Comparison of ENCODE assay signal across 36 cellular contexts in the genomic region with DNA sequence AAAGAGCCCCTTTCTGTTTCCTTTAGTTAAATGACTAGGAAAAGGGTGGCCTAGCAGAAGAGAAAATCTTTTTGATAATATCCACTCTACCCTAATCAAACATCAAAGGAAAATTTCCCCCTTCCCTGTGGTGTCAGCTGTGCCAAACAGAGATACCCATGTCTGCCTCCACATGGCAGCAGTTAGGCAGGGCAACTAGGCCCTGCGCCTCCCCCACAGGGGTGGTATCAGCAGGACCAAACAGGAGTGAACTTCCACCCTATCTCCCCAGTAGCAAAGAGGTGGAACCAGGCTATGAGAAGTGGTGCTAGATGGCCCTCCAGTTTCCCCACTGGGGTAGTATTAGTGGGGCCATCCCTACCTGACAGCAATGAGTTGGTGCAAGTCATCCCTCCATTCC. TPM values are rescaled to one million over a fixed set of nuclear protein-coding genes. Genes with fewer than 3 reads are reported as not detected.
"Had no signal": no experiment of that assay in that cellular context is flagged by ENCODE, and none has a peak within 500 bp of the region (broad histone marks: within the 10 kb centered on the region; RNA-seq: fewer than 3 reads in every experiment).

No MANE protein-coding gene starts in this region.

- ATAC-seq: activated CD4-positive, alpha-beta T cell treated with anti-CD3 and anti-CD28 coated beads for 36 hours; activated CD4-positive, CD25-positive, alpha-beta regulatory T cell treated with anti-CD3 and anti-CD28 coated beads, Interleukin-2, amount 50 U/mL, for 24 hours; activated CD8-positive, alpha-beta memory T cell treated with anti-CD3 and anti-CD28 coated beads, Interleukin-2, amount 10 ng/mL, durations not matched to agents 7 days and 5 days; activated CD8-positive, alpha-beta T cell treated with anti-CD3 and anti-CD28 coated beads, Interleukin-2, amount 10 ng/mL, durations not matched to agents 7 days and 5 days; activated naive CD4-positive, alpha-beta T cell treated with anti-CD3 and anti-CD28 coated beads, Interleukin-2, amount 50 U/mL, for 72 hours; body of pancreas had no signal

- H3K36me3 Mint-ChIP-seq: activated CD8-positive, alpha-beta memory T cell treated with anti-CD3 and anti-CD28 coated beads, Interleukin-2, amount 10 ng/mL, durations not matched to agents 7 days and 5 days; activated naive CD4-positive, alpha-beta T cell treated with anti-CD3 and anti-CD28 coated beads, Interleukin-2, amount 50 U/mL, for 72 hours had no signal

- DNase-seq: activated B cell treated with CpG ODN at 0.5 μM for 24 hours; activated CD4-positive, alpha-beta memory T cell treated with anti-CD3 and anti-CD28 coated beads, Interleukin-2, amount 10 ng/mL, durations not matched to agents 7 days and 5 days; activated CD4-positive, alpha-beta T cell treated with anti-CD3 and anti-CD28 coated beads for 1 hour; activated CD4-positive, alpha-beta T cell treated with anti-CD3 and anti-CD28 coated beads for 36 hours; activated CD4-positive, alpha-beta T cell treated with anti-CD3 and anti-CD28 coated beads for 48 hours; activated CD4-positive, alpha-beta T cell treated with anti-CD3 and anti-CD28 coated beads, Interleukin-2, amount 10 ng/mL, durations not matched to agents 7 days and 5 days; activated CD4-positive, alpha-beta T cell treated with anti-CD3 and anti-CD28 coated beads, Interleukin-2, amount 50 U/mL, for 48 hours; activated CD8-positive, alpha-beta memory T cell treated with anti-CD3 and anti-CD28 coated beads for 24 hours; activated CD8-positive, alpha-beta memory T cell treated with anti-CD3 and anti-CD28 coated beads, Interleukin-2, amount 10 ng/mL, durations not matched to agents 7 days and 5 days; activated CD8-positive, alpha-beta memory T cell treated with anti-CD3 and anti-CD28 coated beads, Interleukin-2, amount 50 U/mL, for 48 hours; activated CD8-positive, alpha-beta T cell treated with anti-CD3 and anti-CD28 coated beads, Interleukin-2, amount 10 ng/mL, durations not matched to agents 7 days and 5 days; activated effector memory CD4-positive, alpha-beta T cell treated with Interleukin-2 at 50 U/mL for 16 hours; activated gamma-delta T cell; activated naive CD4-positive, alpha-beta T cell treated with anti-CD3 and anti-CD28 coated beads for 36 hours; activated naive CD4-positive, alpha-beta T cell treated with anti-CD3 and anti-CD28 coated beads, Interleukin-2, amount 50 U/mL, for 16 hours; activated naive CD8-positive, alpha-beta T cell treated with anti-CD3 and anti-CD28 coated beads for 36 hours; activated T-cell treated with anti-CD3 and anti-CD28 coated beads, Interleukin-2, amount 50 U/mL, for 24 hours; activated T-cell treated with anti-CD3 and anti-CD28 coated beads, Interleukin-2, amount 50 U/mL, for 48 hours; adrenal gland; amniotic stem cell; aorta; body of pancreas; brain microvascular endothelial cell; central memory CD4-positive, alpha-beta T cell; T-helper 2 cell; T-helper 9 cell; WERI-Rb-1 had no signal

- H3K27me3 Mint-ChIP-seq: activated B cell treated with CpG ODN at 0.5 μM for 24 hours; activated CD4-positive, alpha-beta memory T cell treated with anti-CD3 and anti-CD28 coated beads, Interleukin-2, amount 10 ng/mL, durations not matched to agents 7 days and 5 days; activated CD4-positive, alpha-beta T cell treated with anti-CD3 and anti-CD28 coated beads for 36 hours; activated CD4-positive, alpha-beta T cell treated with anti-CD3 and anti-CD28 coated beads, Interleukin-2, amount 10 ng/mL, durations not matched to agents 7 days and 5 days; activated CD8-positive, alpha-beta memory T cell treated with anti-CD3 and anti-CD28 coated beads, Interleukin-2, amount 10 ng/mL, durations not matched to agents 7 days and 5 days; activated naive CD8-positive, alpha-beta T cell treated with anti-CD3 and anti-CD28 coated beads for 36 hours had no signal

- H3K27ac Mint-ChIP-seq: activated B cell treated with CpG ODN at 0.5 μM for 24 hours; activated CD4-positive, alpha-beta memory T cell treated with anti-CD3 and anti-CD28 coated beads, Interleukin-2, amount 10 ng/mL, durations not matched to agents 7 days and 5 days; activated CD4-positive, alpha-beta T cell treated with anti-CD3 and anti-CD28 coated beads for 36 hours; activated CD4-positive, alpha-beta T cell treated with anti-CD3 and anti-CD28 coated beads, Interleukin-2, amount 10 ng/mL, durations not matched to agents 7 days and 5 days; activated CD8-positive, alpha-beta memory T cell treated with anti-CD3 and anti-CD28 coated beads, Interleukin-2, amount 10 ng/mL, durations not matched to agents 7 days and 5 days; activated CD8-positive, alpha-beta T cell treated with anti-CD3 and anti-CD28 coated beads, Interleukin-2, amount 10 ng/mL, durations not matched to agents 7 days and 5 days; activated naive CD4-positive, alpha-beta T cell treated with anti-CD3 and anti-CD28 coated beads for 36 hours; activated naive CD4-positive, alpha-beta T cell treated with anti-CD3 and anti-CD28 coated beads, Interleukin-2, amount 50 U/mL, for 72 hours; activated naive CD8-positive, alpha-beta T cell treated with anti-CD3 and anti-CD28 coated beads for 36 hours; activated T-cell treated with anti-CD3 and anti-CD28 coated beads, Interleukin-2, amount 50 U/mL, for 24 hours; activated T-helper 2 cell treated with anti-CD3 and anti-CD28 coated beads, Interferon-gamma antibody, Interleukin-2, Interleukin-4, amounts not matched to agents 10 μg/mL and 5 μg/mL and 100 μg/mL, durations not matched to agents 14 hours and 24 hours and 36 hours; T-helper 1 cell treated with Interleukin-12 subunit alpha and Interleukin-12 subunit beta and Interleukin-4 antibody, amounts not matched to agents 30 μg/mL and 1 μg/mL, for 36 hours; T-helper 2 cell treated with Interferon-gamma antibody and Interleukin-4, amounts not matched to agents 5 μg/mL and 100 μg/mL, for 36 hours had no signal

- H3K4me3 Mint-ChIP-seq: activated B cell treated with CpG ODN at 0.5 μM for 24 hours; activated CD4-positive, alpha-beta memory T cell treated with anti-CD3 and anti-CD28 coated beads, Interleukin-2, amount 10 ng/mL, durations not matched to agents 7 days and 5 days; activated CD4-positive, alpha-beta T cell treated with anti-CD3 and anti-CD28 coated beads for 36 hours; activated CD4-positive, alpha-beta T cell treated with anti-CD3 and anti-CD28 coated beads, Interleukin-2, amount 10 ng/mL, durations not matched to agents 7 days and 5 days; activated CD8-positive, alpha-beta memory T cell treated with anti-CD3 and anti-CD28 coated beads, Interleukin-2, amount 10 ng/mL, durations not matched to agents 7 days and 5 days; activated CD8-positive, alpha-beta T cell treated with anti-CD3 and anti-CD28 coated beads, Interleukin-2, amount 10 ng/mL, durations not matched to agents 7 days and 5 days; activated naive CD4-positive, alpha-beta T cell treated with anti-CD3 and anti-CD28 coated beads for 36 hours; activated naive CD8-positive, alpha-beta T cell treated with anti-CD3 and anti-CD28 coated beads for 36 hours; activated T-cell treated with anti-CD3 and anti-CD28 coated beads, Interleukin-2, amount 50 U/mL, for 24 hours; T-helper 1 cell treated with Interleukin-12 subunit alpha and Interleukin-12 subunit beta and Interleukin-4 antibody, amounts not matched to agents 30 μg/mL and 1 μg/mL, for 36 hours; T-helper 2 cell treated with Interferon-gamma antibody and Interleukin-4, amounts not matched to agents 5 μg/mL and 100 μg/mL, for 36 hours had no signal

- H3K4me1 Mint-ChIP-seq: activated B cell treated with CpG ODN at 0.5 μM for 24 hours; activated CD4-positive, alpha-beta memory T cell treated with anti-CD3 and anti-CD28 coated beads, Interleukin-2, amount 10 ng/mL, durations not matched to agents 7 days and 5 days; activated CD4-positive, alpha-beta T cell treated with anti-CD3 and anti-CD28 coated beads for 36 hours; activated CD4-positive, alpha-beta T cell treated with anti-CD3 and anti-CD28 coated beads, Interleukin-2, amount 10 ng/mL, durations not matched to agents 7 days and 5 days; activated CD8-positive, alpha-beta memory T cell treated with anti-CD3 and anti-CD28 coated beads, Interleukin-2, amount 10 ng/mL, durations not matched to agents 7 days and 5 days; activated naive CD8-positive, alpha-beta T cell treated with anti-CD3 and anti-CD28 coated beads for 36 hours had no signal

- H3K9me3 Mint-ChIP-seq: activated B cell treated with CpG ODN at 0.5 μM for 24 hours; activated CD4-positive, alpha-beta memory T cell treated with anti-CD3 and anti-CD28 coated beads, Interleukin-2, amount 10 ng/mL, durations not matched to agents 7 days and 5 days; activated CD4-positive, alpha-beta T cell treated with anti-CD3 and anti-CD28 coated beads, Interleukin-2, amount 10 ng/mL, durations not matched to agents 7 days and 5 days; activated naive CD4-positive, alpha-beta T cell treated with anti-CD3 and anti-CD28 coated beads for 36 hours; activated naive CD4-positive, alpha-beta T cell treated with anti-CD3 and anti-CD28 coated beads, Interleukin-2, amount 50 U/mL, for 72 hours; activated naive CD8-positive, alpha-beta T cell treated with anti-CD3 and anti-CD28 coated beads for 36 hours; activated T-cell treated with anti-CD3 and anti-CD28 coated beads, Interleukin-2, amount 50 U/mL, for 24 hours; activated T-helper 2 cell treated with anti-CD3 and anti-CD28 coated beads, Interferon-gamma antibody, Interleukin-2, Interleukin-4, amounts not matched to agents 10 μg/mL and 5 μg/mL and 100 μg/mL, durations not matched to agents 14 hours and 24 hours and 36 hours; T-helper 1 cell treated with Interleukin-12 subunit alpha and Interleukin-12 subunit beta and Interleukin-4 antibody, amounts not matched to agents 30 μg/mL and 1 μg/mL, for 36 hours; T-helper 2 cell treated with Interferon-gamma antibody and Interleukin-4, amounts not matched to agents 5 μg/mL and 100 μg/mL, for 36 hours had no signal

RNA-seq across cellular contexts. Expression of gene XKRX, which starts 19.8 kb away (rescaled TPM):
- total RNA-seq: activated CD8-positive, alpha-beta T cell treated with anti-CD3 and anti-CD28 coated beads, Interleukin-2, amount 10 ng/mL, durations not matched to agents 7 days and 5 days; astrocyte; body of pancreas had no signal

RNA-seq across cellular contexts. Expression of gene ARL13A, which starts 21.0 kb away (rescaled TPM):
- total RNA-seq: activated B cell treated with CpG ODN at 0.5 μM for 24 hours; activated CD4-positive, alpha-beta memory T cell treated with anti-CD3 and anti-CD28 coated beads, Interleukin-2, amount 10 ng/mL, durations not matched to agents 7 days and 5 days; activated CD4-positive, alpha-beta T cell treated with anti-CD3 and anti-CD28 coated beads for 36 hours; activated CD4-positive, alpha-beta T cell treated with anti-CD3 and anti-CD28 coated beads, Interleukin-2, amount 10 ng/mL, durations not matched to agents 7 days and 5 days; activated CD8-positive, alpha-beta memory T cell treated with anti-CD3 and anti-CD28 coated beads, Interleukin-2, amount 10 ng/mL, durations not matched to agents 7 days and 5 days; activated CD8-positive, alpha-beta T cell treated with anti-CD3 and anti-CD28 coated beads, Interleukin-2, amount 10 ng/mL, durations not matched to agents 7 days and 5 days; activated naive CD4-positive, alpha-beta T cell treated with anti-CD3 and anti-CD28 coated beads for 36 hours; activated naive CD4-positive, alpha-beta T cell treated with anti-CD3 and anti-CD28 coated beads, Interleukin-2, amount 50 U/mL, for 72 hours; activated naive CD8-positive, alpha-beta T cell treated with anti-CD3 and anti-CD28 coated beads for 36 hours; activated T-helper 2 cell treated with anti-CD3 and anti-CD28 coated beads, Interferon-gamma antibody, Interleukin-2, Interleukin-4, amounts not matched to agents 10 μg/mL and 5 μg/mL and 100 μg/mL, durations not matched to agents 14 hours and 24 hours and 36 hours; adrenal gland; aorta; astrocyte; body of pancreas; breast epithelium; cardiac septum; cerebellum had no signal
- polyA plus RNA-seq: adrenal gland, aorta had no signal
